29 cellular contexts compared by ENCODE assay signal in the genomic region with DNA sequence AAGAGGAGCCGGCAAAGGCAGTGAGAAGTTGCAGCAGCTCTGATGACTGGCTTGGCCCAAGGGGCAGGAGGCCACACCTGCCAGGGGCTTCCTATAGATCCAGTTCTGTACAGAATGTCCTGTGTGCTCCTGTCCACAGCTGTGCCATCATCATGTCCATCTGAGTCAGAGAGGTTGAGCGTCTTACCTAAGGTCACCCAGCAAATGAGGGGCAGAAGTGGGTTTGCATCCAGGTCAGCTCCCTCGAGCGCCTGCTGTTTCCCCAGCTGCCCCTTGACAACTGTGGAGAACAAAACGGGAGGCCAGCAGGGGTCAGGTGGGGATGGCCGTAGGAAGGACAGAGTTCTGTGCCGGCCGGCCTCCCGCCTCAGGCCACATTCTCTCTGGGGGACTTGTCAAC.
"Had no signal": no experiment of that assay in that cellular context is flagged by ENCODE, and none has a peak within 500 bp of the region (broad histone marks: within the 10 kb centered on the region; RNA-seq: fewer than 3 reads in every experiment).

No MANE protein-coding gene starts in this region.

- H3K36me3 ChIP-seq: neural progenitor cell, neutrophil, pancreas, spleen, suprapubic skin, tibial artery, transverse colon, upper lobe of right lung, uterus had no signal

- H3K9ac ChIP-seq: neural progenitor cell had no signal

- H3K9me3 ChIP-seq: neutrophil, pancreas, psoas muscle, suprapubic skin, testis, tibial artery, transverse colon, upper lobe of right lung, uterus had no signal

- ATAC-seq: naive thymus-derived CD4-positive, alpha-beta T cell; natural killer cell; pancreas; psoas muscle; right cardiac atrium; sciatic nerve; stimulated activated memory B cell treated with anti-CD40 and anti-IgM and Interleukin-4, amounts not matched to agents 10 μg/mL and 1 μg/mL and 100 μg/mL, for 72 hours; stimulated activated naive CD8-positive, alpha-beta T cell treated with anti-CD3 and anti-CD28 coated beads, Interleukin-15, amount 100 ng/mL, for 72 hours; stimulated activated naive CD8-positive, alpha-beta T cell treated with anti-CD3 and anti-CD28 coated beads, Interleukin-15, Interleukin-2, amounts not matched to agents 100 U/mL and 50 U/mL, for 24 hours; upper lobe of right lung had no signal

- H3K4me3 ChIP-seq: neural progenitor cell, pancreas, psoas muscle, skin epidermis, smooth muscle cell, spleen, suprapubic skin, testis, tibial artery, transverse colon, upper lobe of right lung, uterus had no signal

- H3K4me2 ChIP-seq: neural progenitor cell, smooth muscle cell had no signal

- DNase-seq: naive thymus-derived CD4-positive, alpha-beta T cell; natural killer cell; nucleus accumbens; pancreas; posterior cingulate gyrus; psoas muscle; right cardiac atrium; spleen; stimulated activated CD4-positive, alpha-beta T cell treated with anti-CD3 and anti-CD28 coated beads, Interleukin-12 subunit alpha, Interleukin-12 subunit beta, amount 100 ng/mL, for 4 hours; stimulated activated CD4-positive, alpha-beta T cell treated with anti-CD3 and anti-CD28 coated beads, Interleukin-1b, Interleukin-23, amount 100 ng/mL, for 48 hours; stimulated activated CD4-positive, alpha-beta T cell treated with anti-CD3 and anti-CD28 coated beads, Interleukin-4, amount 100 ng/mL, for 1 hour; stimulated activated CD4-positive, alpha-beta T cell treated with anti-CD3 and anti-CD28 coated beads, Interleukin-4, amount 100 ng/mL, for 4 hours; stimulated activated CD8-positive, alpha-beta memory T cell treated with anti-CD3 and anti-CD28 coated beads, Interleukin-4, amount 100 ng/mL, for 48 hours; stimulated activated naive CD4-positive, alpha-beta T cell; stimulated activated naive CD8-positive, alpha-beta T cell treated with anti-CD3 and anti-CD28 coated beads, Interleukin-15, amount 100 ng/mL, for 72 hours; stimulated activated naive CD8-positive, alpha-beta T cell treated with anti-CD3 and anti-CD28 coated beads, Interleukin-15, Interleukin-2, amounts not matched to agents 100 U/mL and 50 U/mL, for 24 hours; substantia nigra; testis; tibial artery; transverse colon; upper lobe of right lung; uterus had no signal

- H2AFZ ChIP-seq: neural progenitor cell had no signal

- H3K4me1 ChIP-seq: pancreas, psoas muscle, spleen, suprapubic skin, testis, tibial artery, transverse colon, upper lobe of right lung, uterus had no signal

- FAIRE-seq: pancreas had no signal

- H3K27ac ChIP-seq: neural progenitor cell, neutrophil, pancreas, psoas muscle, skin epidermis, spleen, suprapubic skin, testis, tibial artery, transverse colon, upper lobe of right lung, uterus had no signal

- H3K27me3 ChIP-seq: neural progenitor cell, pancreas, testis, transverse colon, upper lobe of right lung, uterus had no signal
